Comparison of ENCODE assay signal across 19 cellular contexts in the genomic region with DNA sequence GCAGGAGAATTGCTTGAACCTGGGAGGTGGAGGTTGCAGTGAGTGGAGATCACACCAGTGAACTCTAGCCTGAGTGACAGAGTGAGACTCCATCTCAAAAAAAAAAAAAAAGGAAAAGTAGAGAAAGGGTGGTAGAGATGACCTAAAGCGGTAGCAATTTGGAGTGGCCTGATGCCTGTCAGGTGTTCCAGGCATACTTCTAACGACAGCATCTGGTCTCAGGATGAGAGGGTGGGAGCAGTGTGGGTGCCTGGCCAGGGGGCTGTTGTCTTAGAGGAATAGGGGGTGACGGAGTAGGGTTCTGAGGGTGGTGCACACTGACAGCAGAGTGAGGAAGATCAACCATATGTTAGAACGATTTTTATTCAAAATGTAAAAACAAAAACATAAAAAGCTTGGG.
"Had no signal": no experiment of that assay in that cellular context is flagged by ENCODE, and none has a peak within 500 bp of the region (broad histone marks: within the 10 kb centered on the region; RNA-seq: fewer than 3 reads in every experiment).

No MANE protein-coding gene starts in this region.

- H3K27me3 ChIP-seq: pancreas, tibial artery had no signal

- H3K27me3 Mint-ChIP-seq: activated CD4-positive, alpha-beta memory T cell treated with anti-CD3 and anti-CD28 coated beads, Interleukin-2, amount 10 ng/mL, durations not matched to agents 7 days and 5 days; activated CD4-positive, alpha-beta T cell treated with anti-CD3 and anti-CD28 coated beads, Interleukin-2, amount 10 ng/mL, durations not matched to agents 24 days and 14 days; activated naive CD4-positive, alpha-beta T cell treated with anti-CD3 and anti-CD28 coated beads, Interleukin-2, amount 10 ng/mL, durations not matched to agents 7 days and 5 days; naive thymus-derived CD4-positive, alpha-beta T cell; stimulated activated naive CD8-positive, alpha-beta T cell treated with anti-CD3 and anti-CD28 coated beads, Interleukin-15, Interleukin-2, amounts not matched to agents 100 ng/mL and 50 ng/mL, for 24 hours had no signal

- H3K36me3 Mint-ChIP-seq: activated naive CD4-positive, alpha-beta T cell treated with anti-CD3 and anti-CD28 coated beads, Interleukin-2, amount 10 ng/mL, durations not matched to agents 7 days and 5 days had no signal

- DNase-seq: activated CD4-positive, alpha-beta memory T cell treated with anti-CD3 and anti-CD28 coated beads, Interleukin-2, amount 10 ng/mL, durations not matched to agents 7 days and 5 days; activated CD4-positive, alpha-beta T cell treated with anti-CD3 and anti-CD28 coated beads, Interleukin-2, amount 10 ng/mL, durations not matched to agents 24 days and 14 days; activated effector memory CD4-positive, alpha-beta T cell treated with anti-CD3 and anti-CD28 coated beads, Interleukin-2, amount 50 U/mL, for 16 hours; activated naive CD4-positive, alpha-beta T cell treated with anti-CD3 and anti-CD28 coated beads, Interleukin-2, amount 10 ng/mL, durations not matched to agents 7 days and 5 days; activated T-cell treated with anti-CD3 and anti-CD28 coated beads, Interleukin-2, amount 50 U/mL, for 72 hours; amygdala; erythroblast; foreskin fibroblast; kidney; lower lobe of right lung; naive thymus-derived CD4-positive, alpha-beta T cell; pancreas; right cardiac atrium; stimulated activated CD4-positive, alpha-beta T cell treated with anti-CD3 and anti-CD28 coated beads, Interleukin-12 subunit alpha, Interleukin-12 subunit beta, amount 100 ng/mL, for 4 hours; stimulated activated CD4-positive, alpha-beta T cell treated with anti-CD3 and anti-CD28 coated beads, Interleukin-4, amount 100 ng/mL, for 4 hours; tibial artery had no signal

- H3K27ac ChIP-seq: coronary artery, lower lobe of right lung, tibial artery had no signal

- H3K9me3 ChIP-seq: lower lobe of right lung, pancreas, tibial artery had no signal

- H3K4me3 Mint-ChIP-seq: activated CD4-positive, alpha-beta memory T cell treated with anti-CD3 and anti-CD28 coated beads, Interleukin-2, amount 10 ng/mL, durations not matched to agents 7 days and 5 days; activated CD4-positive, alpha-beta T cell treated with anti-CD3 and anti-CD28 coated beads, Interleukin-2, amount 10 ng/mL, durations not matched to agents 24 days and 14 days; activated naive CD4-positive, alpha-beta T cell treated with anti-CD3 and anti-CD28 coated beads, Interleukin-2, amount 10 ng/mL, durations not matched to agents 7 days and 5 days; activated T-cell treated with anti-CD3 and anti-CD28 coated beads, Interleukin-2, amount 50 U/mL, for 72 hours; naive thymus-derived CD4-positive, alpha-beta T cell; stimulated activated naive CD8-positive, alpha-beta T cell treated with anti-CD3 and anti-CD28 coated beads, Interleukin-15, Interleukin-2, amounts not matched to agents 100 ng/mL and 50 ng/mL, for 24 hours had no signal

- H3K36me3 ChIP-seq: lower lobe of right lung, pancreas, tibial artery had no signal

- H3K4me1 ChIP-seq: lower lobe of right lung had no signal

- H3K9me3 Mint-ChIP-seq: activated CD4-positive, alpha-beta memory T cell treated with anti-CD3 and anti-CD28 coated beads, Interleukin-2, amount 10 ng/mL, durations not matched to agents 7 days and 5 days; activated CD4-positive, alpha-beta T cell treated with anti-CD3 and anti-CD28 coated beads, Interleukin-2, amount 10 ng/mL, durations not matched to agents 24 days and 14 days; activated naive CD4-positive, alpha-beta T cell treated with anti-CD3 and anti-CD28 coated beads, Interleukin-2, amount 10 ng/mL, durations not matched to agents 7 days and 5 days; activated T-cell treated with anti-CD3 and anti-CD28 coated beads, Interleukin-2, amount 50 U/mL, for 72 hours; naive thymus-derived CD4-positive, alpha-beta T cell; stimulated activated naive CD8-positive, alpha-beta T cell treated with anti-CD3 and anti-CD28 coated beads, Interleukin-15, Interleukin-2, amounts not matched to agents 100 ng/mL and 50 ng/mL, for 24 hours had no signal

- H3K4me3 ChIP-seq: coronary artery, lower lobe of right lung, pancreas, tibial artery had no signal

- ATAC-seq: activated CD4-positive, CD25-positive, alpha-beta regulatory T cell treated with anti-CD3 and anti-CD28 coated beads, Interleukin-2, amount 50 U/mL, for 24 hours; activated T-cell treated with anti-CD3 and anti-CD28 coated beads, Interleukin-2, amount 50 U/mL, for 72 hours; naive thymus-derived CD4-positive, alpha-beta T cell; right cardiac atrium had no signal

- H3K27ac Mint-ChIP-seq: activated CD4-positive, alpha-beta memory T cell treated with anti-CD3 and anti-CD28 coated beads, Interleukin-2, amount 10 ng/mL, durations not matched to agents 7 days and 5 days; activated CD4-positive, alpha-beta T cell treated with anti-CD3 and anti-CD28 coated beads, Interleukin-2, amount 10 ng/mL, durations not matched to agents 24 days and 14 days; activated naive CD4-positive, alpha-beta T cell treated with anti-CD3 and anti-CD28 coated beads, Interleukin-2, amount 10 ng/mL, durations not matched to agents 7 days and 5 days; activated T-cell treated with anti-CD3 and anti-CD28 coated beads, Interleukin-2, amount 50 U/mL, for 72 hours; stimulated activated naive CD8-positive, alpha-beta T cell treated with anti-CD3 and anti-CD28 coated beads, Interleukin-15, Interleukin-2, amounts not matched to agents 100 ng/mL and 50 ng/mL, for 24 hours had no signal
